ENCODE assay signal across 17 cellular contexts in the genomic region with DNA sequence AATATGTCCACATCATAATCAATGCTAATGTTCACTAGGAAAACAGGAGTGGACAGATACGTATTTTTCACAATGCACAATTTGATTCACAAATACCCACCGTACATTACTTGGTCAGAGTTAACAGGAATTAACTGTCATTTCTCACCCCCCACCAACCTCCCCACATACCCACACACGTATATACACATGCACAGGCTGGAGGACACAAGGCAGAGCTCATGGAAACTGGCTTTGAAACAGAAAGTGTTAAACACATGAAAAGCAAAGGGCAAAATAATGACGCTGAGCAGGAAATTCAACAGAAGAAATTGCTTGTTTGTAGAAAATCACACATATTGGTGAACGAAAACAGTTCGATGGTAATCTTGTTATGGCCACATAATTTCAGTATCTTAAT.
A peak's percentile ranks its signal among the peaks of the same experiment; 100 is the strongest.
DNase-seq lines count a peak whose midpoint lies in the region; ATAC-seq and TF ChIP-seq lines count a peak whose summit lies in the region.
"Had no signal": no experiment of that assay in that cellular context is flagged by ENCODE, and none has a peak within 500 bp of the region (broad histone marks: within the 10 kb centered on the region; RNA-seq: fewer than 3 reads in every experiment).

No MANE protein-coding gene starts in this region.

- H3K4me1 ChIP-seq in CD4-positive, alpha-beta memory T cell (ENCODE audit: insufficient read depth, low read length): peaks cover 7% of the 10 kb centered on the region
- H3K4me1 ChIP-seq in heart left ventricle: no peaks in the 10 kb centered on the region
- H3K4me1 ChIP-seq: breast epithelium had no signal

- TF ChIP-seq POLR2A in heart left ventricle (IDR thresholded peaks at IDR 0.05): no peak

- H3K4me3 ChIP-seq in CD4-positive, alpha-beta memory T cell (ENCODE audit: low read length in 2 of 2): no peak overlapping the region
- H3K4me3 ChIP-seq in heart left ventricle: no peak overlapping the region
- H3K4me3 ChIP-seq: breast epithelium, hepatocyte, spleen had no signal

- peaks cover 28% of the 10 kb centered on the region for H3K36me3 Mint-ChIP-seq in CD4-positive, alpha-beta T cell (ENCODE audit: low read depth)
- peaks cover 6 to 27% of the 10 kb centered on the region in 2 donors for H3K36me3 Mint-ChIP-seq in CD4-positive, alpha-beta memory T cell
- 0 out of 2 replicates have a peak, but pooled peaks cover 3% of the 10 kb centered on the region for H3K36me3 Mint-ChIP-seq in WTC11
- no peaks in the 10 kb centered on the region for H3K36me3 Mint-ChIP-seq in activated CD4-positive, alpha-beta T cell treated with anti-CD3 and anti-CD28 coated beads for 36 hours (ENCODE audit: low read depth)

- intact Hi-C loops in CD4-positive, alpha-beta T cell (cut with DNase I, micrococcal nuclease): no loop called here
- intact Hi-C loops in CD4-positive, alpha-beta memory T cell (cut with micrococcal nuclease): no loop called here
- intact Hi-C loops in heart left ventricle (cut with DNase I): no loop called here
- intact Hi-C loops in activated CD4-positive, alpha-beta T cell treated with anti-CD3 and anti-CD28 coated beads for 36 hours (cut with DNase I, micrococcal nuclease): no loop called here

- no peak for TF ChIP-seq CTCF in CD4-positive, alpha-beta T cell (IDR thresholded peaks at IDR 0.05)
- TF ChIP-seq CTCF in WTC11 (IDR thresholded peaks at IDR 0.05) (no peak), heart left ventricle (IDR thresholded peaks at IDR 0.05) (no peak)

- DNase-seq in CD4-positive, alpha-beta T cell: no peak
- DNase-seq in CD4-positive, alpha-beta memory T cell: no peak
- no peak for DNase-seq in WTC11 (ENCODE audit: low spot score)
- peak; percentile 13 for DNase-seq in globus pallidus (ENCODE audit: low spot score)
- no peak for DNase-seq in heart left ventricle
- no peak for DNase-seq in stimulated activated CD4-positive, alpha-beta T cell treated with anti-CD3 and anti-CD28 coated beads, Interleukin-2, amount 100 ng/mL, for 48 hours
- DNase-seq in activated CD4-positive, alpha-beta T cell treated with anti-CD3 and anti-CD28 coated beads for 36 hours: no peak
- no peak for DNase-seq in NCI-H2081 treated with DMSO at 0.1 percent for 48 hours (lab: John Stamatoyannopoulos, UW)
- DNase-seq: cortex of kidney, nucleus accumbens, spleen had no signal

- H3K4me3 Mint-ChIP-seq in CD4-positive, alpha-beta T cell: no peak overlapping the region
- no peak overlapping the region for H3K4me3 Mint-ChIP-seq in CD4-positive, alpha-beta memory T cell
- H3K4me3 Mint-ChIP-seq in WTC11: no peak overlapping the region
- H3K4me3 Mint-ChIP-seq in activated CD4-positive, alpha-beta T cell treated with anti-CD3 and anti-CD28 coated beads for 36 hours: no peak overlapping the region

- POLR2A ChIA-PET in CD4-positive, alpha-beta T cell (lab: Charles Lee): no interaction called here
- POLR2A ChIA-PET in CD4-positive, alpha-beta memory T cell (lab: Charles Lee; ENCODE audit: partially characterized antibody): no interaction called here
- POLR2A ChIA-PET in WTC11 (lab: Charles Lee): no interaction called here
- POLR2A ChIA-PET in activated CD4-positive, alpha-beta T cell treated with anti-CD3 and anti-CD28 coated beads for 36 hours (lab: Charles Lee): no interaction called here

- H3K27me3 ChIP-seq in CD4-positive, alpha-beta T cell (ENCODE audit: control insufficient read depth, insufficient read depth, low read length): no peaks in the 10 kb centered on the region
- no peaks in the 10 kb centered on the region for H3K27me3 ChIP-seq in CD4-positive, alpha-beta memory T cell (ENCODE audit: insufficient read depth, low read length)
- H3K27me3 ChIP-seq in heart left ventricle: no peaks in the 10 kb centered on the region
- H3K27me3 ChIP-seq: breast epithelium, hepatocyte, spleen had no signal

- peaks cover 2% of the 10 kb centered on the region for H3K9me3 Mint-ChIP-seq in CD4-positive, alpha-beta T cell
- H3K9me3 Mint-ChIP-seq in CD4-positive, alpha-beta memory T cell: peaks cover 0 to 5% (median 0%) of the 10 kb centered on the region in 8 donors
- H3K9me3 Mint-ChIP-seq in WTC11: peaks cover 9% of the 10 kb centered on the region
- H3K9me3 Mint-ChIP-seq in activated CD4-positive, alpha-beta T cell treated with anti-CD3 and anti-CD28 coated beads for 36 hours (ENCODE audit: low read depth): no peaks in the 10 kb centered on the region

- no peaks in the 10 kb centered on the region for H3K4me1 Mint-ChIP-seq in CD4-positive, alpha-beta T cell (ENCODE audit: low read depth)
- H3K4me1 Mint-ChIP-seq in CD4-positive, alpha-beta memory T cell: peaks cover 7 to 11% (median 9%) of the 10 kb centered on the region in 4 donors
- peaks cover 17% of the 10 kb centered on the region for H3K4me1 Mint-ChIP-seq in WTC11
- peaks cover 3% of the 10 kb centered on the region for H3K4me1 Mint-ChIP-seq in activated CD4-positive, alpha-beta T cell treated with anti-CD3 and anti-CD28 coated beads for 36 hours

- CTCF ChIA-PET in CD4-positive, alpha-beta T cell (lab: Charles Lee): interaction anchor here (1.2 kb wide), 1 partner anchor 26 kb away, joined by 3 read pairs; no protein-coding TSS in a partner anchor
- CTCF ChIA-PET in CD4-positive, alpha-beta memory T cell (lab: Charles Lee; ENCODE audit: partially characterized antibody): no interaction called here
- CTCF ChIA-PET in WTC11 (lab: Charles Lee): interaction anchor here (0.9 to 3.6 kb wide), 2 partner anchors 9 to 242 kb away, joined by 3 to 20 read pairs; no protein-coding TSS in a partner anchor
- CTCF ChIA-PET in activated CD4-positive, alpha-beta T cell treated with anti-CD3 and anti-CD28 coated beads for 36 hours (lab: Charles Lee): no interaction called here

- no peaks in the 10 kb centered on the region for H3K27me3 Mint-ChIP-seq in CD4-positive, alpha-beta T cell
- no peaks in the 10 kb centered on the region for H3K27me3 Mint-ChIP-seq in CD4-positive, alpha-beta memory T cell
- H3K27me3 Mint-ChIP-seq in WTC11 (ENCODE audit: low read depth): no peaks in the 10 kb centered on the region
- H3K27me3 Mint-ChIP-seq in activated CD4-positive, alpha-beta T cell treated with anti-CD3 and anti-CD28 coated beads for 36 hours: no peaks in the 10 kb centered on the region

- H3K27ac Mint-ChIP-seq in CD4-positive, alpha-beta T cell: peak overlapping the region; percentile 5
- H3K27ac Mint-ChIP-seq in CD4-positive, alpha-beta memory T cell: peak overlapping the region in 4 of 7 donors; percentile 18 to 83 (median 41)
- H3K27ac Mint-ChIP-seq in WTC11: peak overlapping the region; percentile 80; the same call in 1 of the 2 replicates
- H3K27ac Mint-ChIP-seq in activated CD4-positive, alpha-beta T cell treated with anti-CD3 and anti-CD28 coated beads for 36 hours: no peak overlapping the region

- H3K9me3 ChIP-seq in CD4-positive, alpha-beta T cell (ENCODE audit: control insufficient read depth, low read length): no peaks in the 10 kb centered on the region
- no peaks in the 10 kb centered on the region for H3K9me3 ChIP-seq in CD4-positive, alpha-beta memory T cell (ENCODE audit: control insufficient read depth in 1 of 2, low read length in 2 of 2)
- peaks cover 0 to 7% (median 0%) of the 10 kb centered on the region in 12 donors for H3K9me3 ChIP-seq in heart left ventricle
- H3K9me3 ChIP-seq: breast epithelium had no signal

- WGBS in heart left ventricle, 4 donors: 81 to 90% (median 88%) methylated on average over 6 of the region's 6 CpGs

- no peak overlapping the region for H3K27ac ChIP-seq in CD4-positive, alpha-beta T cell (ENCODE audit: low read depth, low read length)
- H3K27ac ChIP-seq in CD4-positive, alpha-beta memory T cell (ENCODE audit: low read depth, low read length): no peak overlapping the region
- no peak overlapping the region for H3K27ac ChIP-seq in heart left ventricle
- H3K27ac ChIP-seq: breast epithelium, hepatocyte, RWPE1, spleen had no signal

- no peaks in the 10 kb centered on the region for H3K36me3 ChIP-seq in CD4-positive, alpha-beta memory T cell (ENCODE audit: insufficient read depth, low read length)
- no peaks in the 10 kb centered on the region for H3K36me3 ChIP-seq in heart left ventricle
- H3K36me3 ChIP-seq: breast epithelium had no signal

- ATAC-seq in CD4-positive, alpha-beta T cell (ENCODE audit: poor library complexity): no peak
- ATAC-seq in WTC11: no peak
- ATAC-seq in heart left ventricle: no peak
- ATAC-seq in activated CD4-positive, alpha-beta T cell treated with anti-CD3 and anti-CD28 coated beads for 36 hours: no peak
- ATAC-seq: activated CD4-positive, CD25-positive, alpha-beta regulatory T cell treated with anti-CD3 and anti-CD28 coated beads, Interleukin-2, amount 50 U/mL, for 24 hours; HepG2; SK-N-SH treated with all-trans-retinoic acid at 6 μM for 48 hours had no signal

TF ChIP-seq in WTC11, 78 proteins besides CTCF, POLR2A, EP300 and RAD21:
- TF ChIP-seq, protein P1, sequence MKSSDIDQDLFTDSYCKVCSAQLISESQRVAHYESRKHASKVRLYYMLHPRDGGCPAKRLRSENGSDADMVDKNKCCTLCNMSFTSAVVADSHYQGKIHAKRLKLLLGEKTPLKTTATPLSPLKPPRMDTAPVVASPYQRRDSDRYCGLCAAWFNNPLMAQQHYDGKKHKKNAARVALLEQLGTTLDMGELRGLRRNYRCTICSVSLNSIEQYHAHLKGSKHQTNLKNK (CRISPR knock-in tag; IDR thresholded peaks at IDR 0.05): no peak
TF ChIP-seq in WTC11: peak in this region for 0.

Comparison
In these comparisons a context has a peak if more than half of its experiments do, and no peak if none do; other contexts are left out.
1. CTCF ChIA-PET loops: an anchor here in CD4-positive, alpha-beta T cell (1.2 kb wide) and WTC11 (0.9 to 3.6 kb wide); none called in CD4-positive, alpha-beta memory T cell and activated CD4-positive, alpha-beta T cell treated with anti-CD3 and anti-CD28 coated beads for 36 hours.